ENCODE assay signal across 18 cellular contexts in genomic region chr2:98794214-98794810, GRCh38.
DNase-seq lines count a peak whose midpoint lies in the region; ATAC-seq and TF ChIP-seq lines count a peak whose summit lies in the region.
"Had no signal": no experiment of that assay in that cellular context is flagged by ENCODE, and none has a peak within 500 bp of the region (broad histone marks: within the 10 kb centered on the region; RNA-seq: fewer than 3 reads in every experiment).

No MANE protein-coding gene starts in this region.

- H3K4me1 Mint-ChIP-seq in mesothelial cell of epicardium (peaks cover 27% of the 10 kb centered on the region), type B pancreatic cell (ENCODE audit: unreplicated experiment) (peaks cover 19% of the 10 kb centered on the region)
- H3K4me1 Mint-ChIP-seq: activated naive CD4-positive, alpha-beta T cell treated with anti-CD3 and anti-CD28 coated beads, Interleukin-2, amount 50 U/mL, for 24 hours; B cell had no signal

- H3K27ac ChIP-seq in RWPE2 (ENCODE audit: poor library complexity, severe bottlenecking) (peak overlapping the region; percentile 44), coronary artery (peak overlapping the region; percentile 53 to 70)
- H3K27ac ChIP-seq: SJSA1 had no signal

- H3K36me3 ChIP-seq in RWPE2 (ENCODE audit: low read depth) = no peaks in the 10 kb centered on the region
- H3K36me3 ChIP-seq: gastrocnemius medialis, SJSA1 had no signal

- ATAC-seq in RWPE2 (ENCODE audit: low read depth) (no peak), GM21786 (IDR thresholded peaks at IDR 0.05; ENCODE audit: unreplicated experiment) (no peak), GM19328 (IDR thresholded peaks at IDR 0.05; ENCODE audit: unreplicated experiment) (no peak)
- ATAC-seq: activated CD8-positive, alpha-beta T cell treated with anti-CD3 and anti-CD28 coated beads for 36 hours; gastrocnemius medialis; mucosa of descending colon had no signal

- no peak overlapping the region for H3K4me3 ChIP-seq in RWPE2 (ENCODE audit: severe bottlenecking)
- H3K4me3 ChIP-seq in coronary artery = no peak overlapping the region
- H3K4me3 ChIP-seq: gastrocnemius medialis, mucosa of descending colon, SJSA1 had no signal

- H3K27ac Mint-ChIP-seq in mesothelial cell of epicardium (peak overlapping the region; percentile 82), type B pancreatic cell (peak overlapping the region; percentile 42)
- H3K27ac Mint-ChIP-seq: activated CD8-positive, alpha-beta T cell treated with anti-CD3 and anti-CD28 coated beads for 36 hours; activated naive CD4-positive, alpha-beta T cell treated with anti-CD3 and anti-CD28 coated beads, Interleukin-2, amount 50 U/mL, for 24 hours; activated T-cell treated with anti-CD3 and anti-CD28 coated beads, Interleukin-2, amount 50 U/mL, for 24 hours; B cell had no signal

- H3K9me3 Mint-ChIP-seq in mesothelial cell of epicardium = no peaks in the 10 kb centered on the region
- no peaks in the 10 kb centered on the region for H3K9me3 Mint-ChIP-seq in type B pancreatic cell
- H3K9me3 Mint-ChIP-seq: activated CD8-positive, alpha-beta T cell treated with anti-CD3 and anti-CD28 coated beads for 36 hours; activated naive CD4-positive, alpha-beta T cell treated with anti-CD3 and anti-CD28 coated beads, Interleukin-2, amount 50 U/mL, for 24 hours; activated T-cell treated with anti-CD3 and anti-CD28 coated beads, Interleukin-2, amount 50 U/mL, for 24 hours; brain had no signal

- H3K4me3 Mint-ChIP-seq in mesothelial cell of epicardium (no peak overlapping the region), type B pancreatic cell (no peak overlapping the region)
- H3K4me3 Mint-ChIP-seq: activated CD8-positive, alpha-beta T cell treated with anti-CD3 and anti-CD28 coated beads for 36 hours; activated naive CD4-positive, alpha-beta T cell treated with anti-CD3 and anti-CD28 coated beads, Interleukin-2, amount 50 U/mL, for 24 hours; activated T-cell treated with anti-CD3 and anti-CD28 coated beads, Interleukin-2, amount 50 U/mL, for 24 hours; B cell; brain had no signal

- H3K27me3 ChIP-seq in RWPE2 (ENCODE audit: insufficient read depth, poor library complexity, severe bottlenecking) = no peaks in the 10 kb centered on the region
- H3K27me3 ChIP-seq: gastrocnemius medialis, SJSA1 had no signal

- H3K36me3 Mint-ChIP-seq in mesothelial cell of epicardium (no peaks in the 10 kb centered on the region), type B pancreatic cell (no peaks in the 10 kb centered on the region)
- H3K36me3 Mint-ChIP-seq: activated naive CD4-positive, alpha-beta T cell treated with anti-CD3 and anti-CD28 coated beads, Interleukin-2, amount 50 U/mL, for 24 hours; brain had no signal

- H3K27me3 Mint-ChIP-seq in mesothelial cell of epicardium (ENCODE audit: low read depth) (peaks cover 1% of the 10 kb centered on the region), type B pancreatic cell (no peaks in the 10 kb centered on the region)
- H3K27me3 Mint-ChIP-seq: activated CD8-positive, alpha-beta T cell treated with anti-CD3 and anti-CD28 coated beads for 36 hours; activated naive CD4-positive, alpha-beta T cell treated with anti-CD3 and anti-CD28 coated beads, Interleukin-2, amount 50 U/mL, for 24 hours; activated T-cell treated with anti-CD3 and anti-CD28 coated beads, Interleukin-2, amount 50 U/mL, for 24 hours; B cell; brain had no signal

- H3K4me1 ChIP-seq in RWPE2 (ENCODE audit: insufficient read depth, poor library complexity, severe bottlenecking) = peaks cover 21% of the 10 kb centered on the region
- H3K4me1 ChIP-seq: gastrocnemius medialis, SJSA1 had no signal

- no peaks in the 10 kb centered on the region for H3K9me3 ChIP-seq in RWPE2 (ENCODE audit: severe bottlenecking)
- H3K9me3 ChIP-seq: gastrocnemius medialis, mucosa of descending colon, SJSA1 had no signal

- no peak for TF ChIP-seq CTCF in RWPE2 (IDR thresholded peaks at IDR 0.05; ENCODE audit: poor library complexity, severe bottlenecking)
- no peak for TF ChIP-seq CTCF in coronary artery (IDR thresholded peaks at IDR 0.05)
- no peak for TF ChIP-seq CTCF in mesothelial cell of epicardium (IDR thresholded peaks at IDR 0.05; ENCODE audit: unreplicated experiment)
- TF ChIP-seq CTCF in type B pancreatic cell (conservative IDR thresholded peaks at IDR 0.05) = no peak

- DNase-seq in RWPE2 (ENCODE audit: low spot score) (no peak), coronary artery (ENCODE audit: low spot score) (no peak), mesothelial cell of epicardium (ENCODE audit: low spot score in 2 of 2, unreplicated experiment in 2 of 2) (no peak), type B pancreatic cell (ENCODE audit: extremely low spot score, unreplicated experiment) (peak; percentile 11), 8988T (no peak)
- DNase-seq: activated CD8-positive, alpha-beta T cell treated with anti-CD3 and anti-CD28 coated beads for 36 hours; activated T-cell treated with anti-CD3 and anti-CD28 coated beads, Interleukin-2, amount 50 U/mL, for 24 hours; EL; gastrocnemius medialis; mucosa of descending colon; NCI-H1436; NCI-H526 had no signal
